Comparison of ENCODE assay signal across 19 cellular contexts in the genomic region with DNA sequence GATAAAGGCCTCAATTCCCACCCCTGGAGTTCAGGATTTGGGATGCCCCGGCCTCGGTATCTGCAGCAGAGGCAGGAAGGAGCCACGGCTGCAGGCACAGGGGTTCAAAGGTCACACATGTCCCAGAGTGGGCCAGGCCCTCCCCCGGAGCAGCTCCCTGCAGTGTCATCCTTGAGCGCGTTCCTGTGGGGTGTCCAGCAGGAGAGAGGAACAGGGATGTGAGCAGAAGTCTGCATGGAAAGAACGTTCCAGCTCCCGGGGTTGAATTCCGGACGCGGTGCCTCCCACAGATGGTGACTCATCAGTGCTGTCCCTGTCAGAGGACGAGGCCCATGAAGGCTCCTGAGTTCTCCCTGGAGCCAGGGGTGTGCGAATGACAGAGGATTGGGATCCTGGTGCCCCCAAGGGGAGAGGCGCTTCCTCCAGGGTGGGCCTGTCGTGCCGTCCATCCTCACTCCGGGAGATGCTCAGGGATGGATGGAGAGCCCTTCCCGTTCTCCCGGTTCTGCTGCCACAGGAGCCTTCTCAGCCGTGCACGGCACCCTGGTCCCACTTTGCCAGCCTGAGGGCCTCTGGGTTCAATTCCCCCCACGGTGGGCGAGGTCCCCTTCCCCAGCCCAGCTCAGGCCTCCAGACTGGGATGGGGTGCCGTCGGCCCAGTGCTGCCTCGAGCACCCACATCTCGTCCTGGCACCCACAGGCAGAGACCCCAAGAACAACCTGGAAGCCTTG. TPM values are rescaled to one million over a fixed set of nuclear protein-coding genes. Genes with fewer than 3 reads are reported as not detected.
DNase-seq lines count a peak whose midpoint lies in the region; ATAC-seq, FAIRE-seq and TF ChIP-seq lines count a peak whose summit lies in the region.
"Had no signal": no experiment of that assay in that cellular context is flagged by ENCODE, and none has a peak within 500 bp of the region (broad histone marks: within the 10 kb centered on the region; RNA-seq: fewer than 3 reads in every experiment).

No MANE protein-coding gene starts in this region.

- no peak overlapping the region for H2AFZ ChIP-seq in K562 (ENCODE audit: low read depth, low read length)

- H3K9me1 ChIP-seq in K562 (ENCODE audit: control insufficient read depth, insufficient read depth, low read length) = no peaks in the 10 kb centered on the region

- H3K4me3 ChIP-seq in heart right ventricle = no peak overlapping the region
- H3K4me3 ChIP-seq in right cardiac atrium (ENCODE audit: low read length) = no peak overlapping the region
- no peak overlapping the region for H3K4me3 ChIP-seq in K562
- H3K4me3 ChIP-seq: prostate gland had no signal

- DNase-seq in heart right ventricle (no peak), right cardiac atrium (no peak), K562 (ENCODE audit: extremely low read depth in 1 of 4, low spot score in 3 of 4) (peak in 1 of 4 experiments; percentile 26), mesenteric fat pad (ENCODE audit: low spot score) (peak; percentile 68), AML-193 (lab: John Stamatoyannopoulos, UW) (no peak), SKM-1 treated with dmso at 0.1 percent for 144 hours (lab: John Stamatoyannopoulos, UW; ENCODE audit: unreplicated experiment) (no peak), nucleus accumbens (lab: John Stamatoyannopoulos, UW) (no peak)
- DNase-seq: COR-L47, NCI-H2029, NCI-H526 treated with DMSO at 0.1 percent for 48 hours had no signal

- no peak for TF ChIP-seq EP300 in K562 (IDR thresholded peaks at IDR 0.05; ENCODE audit: low read length)

- no peak overlapping the region for H3K9ac ChIP-seq in K562 (ENCODE audit: insufficient read depth in 1 of 2, low read depth in 2 of 2, low read length in 2 of 2)

- H3K27ac ChIP-seq in heart right ventricle (no peak overlapping the region), right cardiac atrium (ENCODE audit: low read length) (no peak overlapping the region), K562 (ENCODE audit: extremely low read depth, low read depth, low read length) (no peak overlapping the region)
- H3K27ac ChIP-seq: prostate gland had no signal

- H4K20me1 ChIP-seq in K562 (replicated peaks; ENCODE audit: control insufficient read depth, insufficient read depth, low read length) = no peaks in the 10 kb centered on the region

- no peak for TF ChIP-seq POLR2A in K562 (conservative IDR thresholded peaks at IDR 0.05)

- H3K9me3 ChIP-seq in heart right ventricle = peaks cover 0 to 3% (median 0%) of the 10 kb centered on the region in 11 donors
- H3K9me3 ChIP-seq in right cardiac atrium (ENCODE audit: control insufficient read depth, low read length) = no peaks in the 10 kb centered on the region
- no peaks in the 10 kb centered on the region for H3K9me3 ChIP-seq in K562 (replicated peaks; ENCODE audit: control insufficient read depth, insufficient read depth, low read depth, low read length)
- H3K9me3 ChIP-seq: prostate gland had no signal

- peaks cover 0 to 36% (median 23%) of the 10 kb centered on the region in 7 donors for H3K27me3 ChIP-seq in heart right ventricle
- no peaks in the 10 kb centered on the region for H3K27me3 ChIP-seq in right cardiac atrium (ENCODE audit: control insufficient read depth, insufficient read depth)
- no peaks in the 10 kb centered on the region for H3K27me3 ChIP-seq in K562 (ENCODE audit: control insufficient read depth in 2 of 2, insufficient read depth in 2 of 2, low read length in 2 of 2)

- intact Hi-C loops in heart right ventricle (cut with DNase I) (no loop called here), right cardiac atrium (cut with DNase I) (no loop called here), K562 (cut with micrococcal nuclease) (no loop called here)

- no peaks in the 10 kb centered on the region for H3K36me3 ChIP-seq in heart right ventricle
- no peaks in the 10 kb centered on the region for H3K36me3 ChIP-seq in K562 (ENCODE audit: control insufficient read depth, insufficient read depth, low read length)
- H3K36me3 ChIP-seq: prostate gland had no signal

- FAIRE-seq in K562 (lab: Jason Lieb, UNC) = peak; percentile 61
- FAIRE-seq: endothelial cell of umbilical vein, GM18507, keratinocyte had no signal

- no TSS peak for BruUV-seq in K562 (replicated peaks; lab: Mats Ljungman, UMichigan)

- TF ChIP-seq CTCF in heart right ventricle (IDR thresholded peaks at IDR 0.05) (no peak), K562 (IDR thresholded peaks at IDR 0.05 in 2 of 3, conservative IDR thresholded peaks at IDR 0.05 in 1 of 3; ENCODE audit: insufficient read depth in 2 of 3, low read depth in 1 of 3, low read length in 3 of 3) (no peak)

- in situ Hi-C loops in K562 (cut with MboI) = no loop called here

- WGBS in heart right ventricle, 2 donors = 60 to 64% methylated on average over 27 of the region's 27 CpGs
- 56% methylated on average over 27 of the region's 27 CpGs for WGBS in right cardiac atrium
- 11% methylated on average over 23 of the region's 27 CpGs for WGBS in K562 (ENCODE audit: insufficient coverage, low coverage, missing lambda C conversion rate)

- CTCF ChIA-PET in K562 (lab: Yijun Ruan, JAX; ENCODE audit: low intra/inter-chr PET ratio) = no interaction called here

- no peaks in the 10 kb centered on the region for H3K79me2 ChIP-seq in K562 (ENCODE audit: control insufficient read depth, insufficient read depth, low read length)

- peak in 5 of 8 donors; percentile 17 to 62 (median 32) for ATAC-seq in heart right ventricle
- ATAC-seq in right cardiac atrium = no peak
- peak; percentile 52; the same call in 2 of the 3 replicates for ATAC-seq in K562
- ATAC-seq in GM19328 (IDR thresholded peaks at IDR 0.05; ENCODE audit: unreplicated experiment) = no peak
- ATAC-seq: Right ventricle myocardium inferior had no signal

- H3K4me1 ChIP-seq in heart right ventricle (no peaks in the 10 kb centered on the region), right cardiac atrium (ENCODE audit: control insufficient read depth, insufficient read depth, low read length) (no peaks in the 10 kb centered on the region), K562 (replicated peaks in 1 of 2; ENCODE audit: control insufficient read depth in 2 of 2, insufficient read depth in 2 of 2, low read length in 2 of 2) (peaks cover 9 to 39% of the 10 kb centered on the region in 2 experiments; a peak in 3 of 5 replicates)
- H3K4me1 ChIP-seq: prostate gland had no signal

- POLR2A ChIA-PET in K562 (lab: Yijun Ruan, JAX) = interaction anchor here (0.6 kb wide), 1 partner anchor 184 kb away, joined by 3 read pairs; no protein-coding TSS in a partner anchor

- no peak overlapping the region for H3K4me2 ChIP-seq in K562 (ENCODE audit: insufficient read depth, low read length)

- TF ChIP-seq RAD21 in K562 (CRISPR knock-in tag; conservative IDR thresholded peaks at IDR 0.05 in 1 of 2, IDR thresholded peaks at IDR 0.05 in 1 of 2) = no peak

RNA-seq across cellular contexts. Expression of a gene that starts 3.1 kb away (rescaled TPM):
- total RNA-seq in heart right ventricle (under 1 TPM in 2 of 10 donors, not detected in 8; 0.32 to 0.76 TPM), right cardiac atrium (1 to 10 TPM in 1 of 4 donors, under 1 TPM in 1, not detected in 2; 0.42 to 4.0 TPM), K562 (2014; rRNA removed) (not detected in 2 replicates), K562 (2014; rRNA removed; fragmentation: Illumina TruSeq; extraction: Trizol) (not detected in 2 replicates), K562 (2015; rRNA removed; fragmentation: Illumina TruSeq; extraction: Trizol) (not detected in 2 replicates), K562 (2021) (not detected in 2 replicates), mesenteric fat pad (2.3 TPM)
- polyA plus RNA-seq in heart right ventricle (under 1 TPM in 1 of 2 donors, not detected in 1; 0.13 TPM), right cardiac atrium (not detected), K562 (2011; rRNA removed) (not detected in 2 replicates), K562 (2014; fragmentation: Illumina TruSeq; extraction: Trizol) (not detected in 2 replicates), K562 (2014; fragmentation: Nextera tagmentation; extraction: Ambion mirVana) (not detected), K562 (2014; rRNA removed) (not detected in 2 replicates)
- total RNA-seq in K562 (2011; cell fraction: chromatin; rRNA removed; ENCODE audit: low replicate concordance) = not detected in 2 replicates
- total RNA-seq in K562 (2011; cell fraction: nucleolus; rRNA removed) = not detected in 2 replicates
- total RNA-seq in K562 (2011; cell fraction: nucleoplasm; rRNA removed) = not detected in 2 replicates
- not detected in 2 replicates for polyA plus RNA-seq in K562 (2011; cell fraction: cytosol; rRNA removed)
- polyA plus RNA-seq in K562 (2011; cell fraction: nucleus; rRNA removed) = not detected in 2 replicates
- not detected in 2 replicates for polyA plus RNA-seq in K562 (2012)
- polyA minus RNA-seq in K562 (2011; rRNA and poly(A)+ RNA removed) = not detected in 2 replicates
- not detected in 2 replicates for polyA minus RNA-seq in K562 (2011; cell fraction: cytosol; rRNA and poly(A)+ RNA removed)
- polyA minus RNA-seq in K562 (2011; cell fraction: nucleus; rRNA and poly(A)+ RNA removed) = not detected in 2 replicates
- total RNA-seq: endothelial cell of umbilical vein, mucosa of gallbladder, prostate gland, Right ventricle myocardium inferior had no signal
- polyA plus RNA-seq: adipose tissue, AG04450, endothelial cell of umbilical vein, keratinocyte had no signal

RNA-seq across cellular contexts. Expression of a gene that starts 21.6 kb away (rescaled TPM):
- not detected for total RNA-seq in heart right ventricle
- not detected for polyA plus RNA-seq in heart right ventricle
- total RNA-seq in right cardiac atrium = not detected
- not detected for polyA plus RNA-seq in right cardiac atrium
- not detected in 2 replicates for total RNA-seq in K562 (2011; cell fraction: chromatin; rRNA removed; ENCODE audit: low replicate concordance)
- total RNA-seq in K562 (2011; cell fraction: nucleolus; rRNA removed) = not detected in 2 replicates
- not detected in 2 replicates for total RNA-seq in K562 (2011; cell fraction: nucleoplasm; rRNA removed)
- total RNA-seq in K562 (2014; rRNA removed) = not detected in 2 replicates
- not detected in 2 replicates for total RNA-seq in K562 (2014; rRNA removed; fragmentation: Illumina TruSeq; extraction: Trizol)
- total RNA-seq in K562 (2015; rRNA removed; fragmentation: Illumina TruSeq; extraction: Trizol) = not detected in 2 replicates
- total RNA-seq in K562 (2021) = not detected in 2 replicates
- polyA plus RNA-seq in K562 (2011; rRNA removed) = not detected in 2 replicates
- polyA plus RNA-seq in K562 (2011; cell fraction: cytosol; rRNA removed) = not detected in 2 replicates
- not detected in 2 replicates for polyA plus RNA-seq in K562 (2011; cell fraction: nucleus; rRNA removed)
- not detected in 2 replicates for polyA plus RNA-seq in K562 (2012)
- not detected in 2 replicates for polyA plus RNA-seq in K562 (2014; fragmentation: Illumina TruSeq; extraction: Trizol)
- polyA plus RNA-seq in K562 (2014; fragmentation: Nextera tagmentation; extraction: Ambion mirVana) = not detected
- not detected in 2 replicates for polyA plus RNA-seq in K562 (2014; rRNA removed)
- not detected in 2 replicates for polyA minus RNA-seq in K562 (2011; rRNA and poly(A)+ RNA removed)
- polyA minus RNA-seq in K562 (2011; cell fraction: cytosol; rRNA and poly(A)+ RNA removed) = not detected in 2 replicates
- polyA minus RNA-seq in K562 (2011; cell fraction: nucleus; rRNA and poly(A)+ RNA removed) = not detected in 2 replicates
- not detected for total RNA-seq in mesenteric fat pad
- total RNA-seq: endothelial cell of umbilical vein, mucosa of gallbladder, Right ventricle myocardium inferior had no signal
- polyA plus RNA-seq: adipose tissue, AG04450, endothelial cell of umbilical vein, keratinocyte had no signal

RNA-seq across cellular contexts. Expression of a gene that starts 23.8 kb away (rescaled TPM):
- 10 to 100 TPM; 37.5 to 52.0 (median 47.8) TPM for total RNA-seq in heart right ventricle
- polyA plus RNA-seq in heart right ventricle = 10 to 100 TPM; 28.6 to 82.9 TPM
- total RNA-seq in right cardiac atrium = 10 to 100 TPM; 27.1 to 39.5 (median 37.8) TPM
- polyA plus RNA-seq in right cardiac atrium = 48.9 TPM
- total RNA-seq in K562 (2011; cell fraction: chromatin; rRNA removed; ENCODE audit: low replicate concordance) = 22.8 and 99.4 TPM in 2 replicates
- 83.4 and 87.4 TPM in 2 replicates for total RNA-seq in K562 (2011; cell fraction: nucleolus; rRNA removed)
- total RNA-seq in K562 (2011; cell fraction: nucleoplasm; rRNA removed) = 44.5 and 53.2 TPM in 2 replicates
- total RNA-seq in K562 (2014; rRNA removed) = 120 and 168 TPM in 2 replicates
- 27.3 and 39.7 TPM in 2 replicates for total RNA-seq in K562 (2014; rRNA removed; fragmentation: Illumina TruSeq; extraction: Trizol)
- total RNA-seq in K562 (2015; rRNA removed; fragmentation: Illumina TruSeq; extraction: Trizol) = 73.9 and 75.9 TPM in 2 replicates
- total RNA-seq in K562 (2021) = 106 and 110 TPM in 2 replicates
- 81.3 and 135 TPM in 2 replicates for polyA plus RNA-seq in K562 (2011; rRNA removed)
- polyA plus RNA-seq in K562 (2011; cell fraction: cytosol; rRNA removed) = 412 and 778 TPM in 2 replicates
- polyA plus RNA-seq in K562 (2011; cell fraction: nucleus; rRNA removed) = 169 and 254 TPM in 2 replicates
- 119 and 130 TPM in 2 replicates for polyA plus RNA-seq in K562 (2012)
- 167 and 221 TPM in 2 replicates for polyA plus RNA-seq in K562 (2014; fragmentation: Illumina TruSeq; extraction: Trizol)
- polyA plus RNA-seq in K562 (2014; fragmentation: Nextera tagmentation; extraction: Ambion mirVana) = 10 to 100 TPM in 1 of 2 experiments, 1 to 10 TPM in 1; 8.0 to 10.9 TPM
- 128 and 133 TPM in 2 replicates for polyA plus RNA-seq in K562 (2014; rRNA removed)
- 77.8 and 115 TPM in 2 replicates for polyA minus RNA-seq in K562 (2011; rRNA and poly(A)+ RNA removed)
- polyA minus RNA-seq in K562 (2011; cell fraction: cytosol; rRNA and poly(A)+ RNA removed) = 140 and 152 TPM in 2 replicates
- polyA minus RNA-seq in K562 (2011; cell fraction: nucleus; rRNA and poly(A)+ RNA removed) = 44.6 and 49.4 TPM in 2 replicates
- total RNA-seq in mesenteric fat pad = 25.9 TPM

RNA-seq across cellular contexts. Expression of a gene that starts 37.3 kb away (rescaled TPM):
- total RNA-seq in heart right ventricle (not detected), right cardiac atrium (not detected), K562 (2014; rRNA removed) (0.41 and 0.57 TPM in 2 replicates), K562 (2014; rRNA removed; fragmentation: Illumina TruSeq; extraction: Trizol) (0.44 TPM in 1 of 2 replicates, not detected in the other), K562 (2015; rRNA removed; fragmentation: Illumina TruSeq; extraction: Trizol) (0.53 and 0.58 TPM in 2 replicates), K562 (2021) (0.51 and 0.69 TPM in 2 replicates), mesenteric fat pad (not detected)
- polyA plus RNA-seq in heart right ventricle (not detected), right cardiac atrium (not detected), K562 (2011; rRNA removed) (2.3 and 4.5 TPM in 2 replicates), K562 (2014; fragmentation: Illumina TruSeq; extraction: Trizol) (0.78 and 1.0 TPM in 2 replicates), K562 (2014; fragmentation: Nextera tagmentation; extraction: Ambion mirVana) (under 1 TPM; 0.22 to 0.30 TPM), K562 (2014; rRNA removed) (0.70 and 0.90 TPM in 2 replicates)
- total RNA-seq in K562 (2011; cell fraction: chromatin; rRNA removed; ENCODE audit: low replicate concordance) = 8.0 and 29.5 TPM in 2 replicates
- total RNA-seq in K562 (2011; cell fraction: nucleolus; rRNA removed) = 9.2 and 26.2 TPM in 2 replicates
- 14.7 and 28.6 TPM in 2 replicates for total RNA-seq in K562 (2011; cell fraction: nucleoplasm; rRNA removed)
- 2.4 and 9.4 TPM in 2 replicates for polyA plus RNA-seq in K562 (2011; cell fraction: cytosol; rRNA removed)
- polyA plus RNA-seq in K562 (2011; cell fraction: nucleus; rRNA removed) = 8.6 and 39.7 TPM in 2 replicates
- polyA plus RNA-seq in K562 (2012) = 4.6 and 26.7 TPM in 2 replicates
- 0.57 and 1.9 TPM in 2 replicates for polyA minus RNA-seq in K562 (2011; rRNA and poly(A)+ RNA removed)
- polyA minus RNA-seq in K562 (2011; cell fraction: cytosol; rRNA and poly(A)+ RNA removed) = 2.1 and 2.2 TPM in 2 replicates
- 3.4 TPM in 1 of 2 replicates, not detected in the other for polyA minus RNA-seq in K562 (2011; cell fraction: nucleus; rRNA and poly(A)+ RNA removed)
- total RNA-seq: endothelial cell of umbilical vein, mucosa of gallbladder, Right ventricle myocardium inferior had no signal
- polyA plus RNA-seq: adipose tissue, AG04450, endothelial cell of umbilical vein, keratinocyte had no signal

RNA-seq across cellular contexts. Expression of a gene that starts 44.7 kb away (rescaled TPM):
- total RNA-seq in heart right ventricle (10 to 100 TPM; 17.8 to 26.7 (median 20.8) TPM), right cardiac atrium (10 to 100 TPM; 15.7 to 23.8 (median 20.0) TPM), K562 (2014; rRNA removed) (25.1 and 29.6 TPM in 2 replicates), K562 (2014; rRNA removed; fragmentation: Illumina TruSeq; extraction: Trizol) (8.1 and 11.3 TPM in 2 replicates), K562 (2015; rRNA removed; fragmentation: Illumina TruSeq; extraction: Trizol) (18.2 and 19.4 TPM in 2 replicates), K562 (2021) (23.6 and 26.8 TPM in 2 replicates), mesenteric fat pad (10.6 TPM)
- polyA plus RNA-seq in heart right ventricle (1 to 10 TPM; 7.5 to 8.9 TPM), right cardiac atrium (14.5 TPM), K562 (2011; rRNA removed) (8.6 and 9.3 TPM in 2 replicates), K562 (2014; fragmentation: Illumina TruSeq; extraction: Trizol) (8.0 and 12.4 TPM in 2 replicates), K562 (2014; fragmentation: Nextera tagmentation; extraction: Ambion mirVana) (under 1 TPM; 0.77 to 0.89 TPM), K562 (2014; rRNA removed) (15.0 and 15.6 TPM in 2 replicates)
- total RNA-seq in K562 (2011; cell fraction: chromatin; rRNA removed; ENCODE audit: low replicate concordance) = 19.1 and 41.6 TPM in 2 replicates
- total RNA-seq in K562 (2011; cell fraction: nucleolus; rRNA removed) = 25.8 and 36.4 TPM in 2 replicates
- 20.5 and 21.5 TPM in 2 replicates for total RNA-seq in K562 (2011; cell fraction: nucleoplasm; rRNA removed)
- polyA plus RNA-seq in K562 (2011; cell fraction: cytosol; rRNA removed) = 9.9 and 15.5 TPM in 2 replicates
- polyA plus RNA-seq in K562 (2011; cell fraction: nucleus; rRNA removed) = 18.4 and 32.2 TPM in 2 replicates
- 19.0 and 28.0 TPM in 2 replicates for polyA plus RNA-seq in K562 (2012)
- polyA minus RNA-seq in K562 (2011; rRNA and poly(A)+ RNA removed) = 10.1 and 23.5 TPM in 2 replicates
- polyA minus RNA-seq in K562 (2011; cell fraction: cytosol; rRNA and poly(A)+ RNA removed) = 16.4 and 18.4 TPM in 2 replicates
- polyA minus RNA-seq in K562 (2011; cell fraction: nucleus; rRNA and poly(A)+ RNA removed) = 7.4 and 8.1 TPM in 2 replicates

Comparison
In these comparisons a context has a peak if more than half of its experiments do, and no peak if none do; other contexts are left out.
1. ATAC-seq: peak in heart right ventricle (5 of 8) and K562 (single experiment); none in right cardiac atrium (0 of 2) and GM19328 (single experiment).